30 cellular contexts compared by ENCODE assay signal in the genomic region with DNA sequence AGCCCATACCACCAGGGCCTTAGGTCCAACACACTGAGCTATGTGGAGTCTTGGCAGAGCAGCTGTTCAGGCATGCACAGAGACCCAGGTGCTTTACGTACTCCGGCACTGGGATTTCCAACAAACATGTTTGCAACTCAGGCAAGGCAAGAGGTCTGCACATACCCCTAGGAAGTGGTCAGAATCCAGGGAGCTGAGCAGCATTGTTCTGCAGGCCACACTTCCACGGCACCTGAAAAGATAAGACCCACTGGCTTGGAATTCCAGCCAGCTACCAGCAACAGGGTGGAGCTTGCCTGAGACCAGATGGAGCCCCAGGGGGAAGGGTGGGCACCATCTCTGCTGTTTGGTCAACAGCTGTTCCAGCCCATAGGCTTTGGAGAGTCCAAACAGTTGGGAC.
"Had no signal": no experiment of that assay in that cellular context is flagged by ENCODE, and none has a peak within 500 bp of the region (broad histone marks: within the 10 kb centered on the region; RNA-seq: fewer than 3 reads in every experiment).

No MANE protein-coding gene starts in this region.

- H3K27me3 ChIP-seq: adrenal gland, ascending aorta, body of pancreas, brain microvascular endothelial cell, breast epithelium, cardiac muscle cell had no signal

- H3K27ac ChIP-seq: adrenal gland, ascending aorta, body of pancreas, brain microvascular endothelial cell, breast epithelium, cardiac muscle cell had no signal

- H3K4me1 ChIP-seq: adrenal gland, ascending aorta, body of pancreas, breast epithelium had no signal

- H3K4me3 ChIP-seq: adrenal gland, ascending aorta, body of pancreas, breast epithelium, cardiac muscle cell had no signal

- H3K36me3 ChIP-seq: adrenal gland, ascending aorta, brain microvascular endothelial cell, breast epithelium, cardiac muscle cell had no signal

- H3K9me3 ChIP-seq: adrenal gland, ascending aorta, body of pancreas had no signal

- DNase-seq: activated effector memory CD4-positive, alpha-beta T cell treated with anti-CD3 and anti-CD28 coated beads, Interleukin-2, amount 50 U/mL, for 16 hours; activated effector memory CD4-positive, alpha-beta T cell treated with Interleukin-2 at 50 U/mL for 16 hours; activated gamma-delta T cell; activated gamma-delta T cell treated with Interleukin-2 at 50 U/mL for 16 hours; activated naive CD4-positive, alpha-beta T cell; activated naive CD4-positive, alpha-beta T cell treated with anti-CD3 and anti-CD28 coated beads for 36 hours; activated naive CD4-positive, alpha-beta T cell treated with anti-CD3 and anti-CD28 coated beads, Interleukin-2, amount 10 ng/mL, durations not matched to agents 7 days and 5 days; activated naive CD4-positive, alpha-beta T cell treated with anti-CD3 and anti-CD28 coated beads, Interleukin-2, amount 50 U/mL, for 16 hours; activated naive CD4-positive, alpha-beta T cell treated with Interleukin-2 at 50 U/mL for 16 hours; activated naive CD8-positive, alpha-beta T cell treated with anti-CD3 and anti-CD28 coated beads for 36 hours; activated naive CD8-positive, alpha-beta T cell treated with anti-CD3 and anti-CD28 coated beads, Interleukin-2, amount 10 ng/mL, durations not matched to agents 7 days and 5 days; activated naive CD8-positive, alpha-beta T cell treated with anti-CD3 and anti-CD28 coated beads, Interleukin-2, amount 50 U/mL, for 24 hours; activated T-cell treated with anti-CD3 and anti-CD28 coated beads, Interleukin-2, amount 50 U/mL, for 1 hour; activated T-cell treated with anti-CD3 and anti-CD28 coated beads, Interleukin-2, amount 50 U/mL, for 24 hours; activated T-cell treated with anti-CD3 and anti-CD28 coated beads, Interleukin-2, amount 50 U/mL, for 4 hours; activated T-cell treated with anti-CD3 and anti-CD28 coated beads, Interleukin-2, amount 50 U/mL, for 48 hours; activated T-cell treated with anti-CD3 and anti-CD28 coated beads, Interleukin-2, amount 50 U/mL, for 72 hours; adrenal gland; amniotic stem cell; amygdala; anterior cingulate cortex; aorta; body of pancreas; brain microvascular endothelial cell; caudate nucleus; central memory CD4-positive, alpha-beta T cell; cerebellar nuclear complex had no signal
